8 cellular contexts compared by ENCODE assay signal in genomic region chr2:178383718-178384117, GRCh38.
"Had no signal": no experiment of that assay in that cellular context is flagged by ENCODE, and none has a peak within 500 bp of the region (broad histone marks: within the 10 kb centered on the region; RNA-seq: fewer than 3 reads in every experiment).

No MANE protein-coding gene starts in this region.

- H3K9ac ChIP-seq: GM23248 had no signal

- H3K4me3 ChIP-seq: GM23248 had no signal

- DNase-seq: GM23248, H9, HCEC 1CT, Karpas-422, KG1 had no signal

- H3K27ac ChIP-seq: GM23248 had no signal

- H2AFZ ChIP-seq: GM23248 had no signal

- FAIRE-seq: H1, H54, HTR-8/SVneo had no signal
